8 cellular contexts compared by ENCODE assay signal in genomic region chr4:42280327-42281095, GRCh38.
DNase-seq lines count a peak whose midpoint lies in the region; ATAC-seq and TF ChIP-seq lines count a peak whose summit lies in the region.

No MANE protein-coding gene starts in this region.

- no peaks in the 10 kb centered on the region for H4K20me1 ChIP-seq in Loucy (ENCODE audit: insufficient read depth, low read length, poor library complexity, severe bottlenecking)

- no peaks in the 10 kb centered on the region for H3K9me3 Mint-ChIP-seq in chondrocyte (ENCODE audit: low read depth)
- H3K9me3 Mint-ChIP-seq in osteocyte (ENCODE audit: unreplicated experiment) = no peaks in the 10 kb centered on the region

- peak; percentile 20 for DNase-seq in stimulated activated CD4-positive, alpha-beta T cell treated with anti-CD3 and anti-CD28 coated beads, Interleukin-15, amount 100 ng/mL, for 24 hours
- DNase-seq in stimulated activated CD4-positive, alpha-beta T cell treated with anti-CD3 and anti-CD28 coated beads, Interleukin-1b, Interleukin-23, amount 100 ng/mL, for 48 hours = no peak
- no peak for DNase-seq in chondrocyte (ENCODE audit: low spot score)
- DNase-seq in osteocyte (ENCODE audit: extremely low spot score, unreplicated experiment) = no peak
- DNase-seq in A172 (ENCODE audit: low spot score) = no peak

- H3K27me3 Mint-ChIP-seq in chondrocyte (ENCODE audit: low read depth) (peaks cover 14% of the 10 kb centered on the region), osteocyte (ENCODE audit: unreplicated experiment) (peaks cover 12% of the 10 kb centered on the region)

- H3F3A ChIP-seq in Loucy (ENCODE audit: low read depth) = no peaks in the 10 kb centered on the region

- no peaks in the 10 kb centered on the region for H3K36me3 ChIP-seq in Loucy (ENCODE audit: insufficient read depth, low read length)

- H3K79me2 ChIP-seq in Loucy (ENCODE audit: insufficient read depth, low read length) = no peaks in the 10 kb centered on the region

- TF ChIP-seq CTCF in Loucy (conservative IDR thresholded peaks at IDR 0.05; ENCODE audit: low read length) = peak; percentile 80
- TF ChIP-seq CTCF in chondrocyte (IDR thresholded peaks at IDR 0.05) = peak; percentile 79
- peak; percentile 61 for TF ChIP-seq CTCF in osteocyte (IDR thresholded peaks at IDR 0.05)

- ATAC-seq in GM21381 (IDR thresholded peaks at IDR 0.05; ENCODE audit: unreplicated experiment) = no peak
- no peak for ATAC-seq in GM21526 (IDR thresholded peaks at IDR 0.05; ENCODE audit: low FRiP score, unreplicated experiment)

- H3K36me3 Mint-ChIP-seq in chondrocyte (ENCODE audit: low read depth) = no peaks in the 10 kb centered on the region
- no peaks in the 10 kb centered on the region for H3K36me3 Mint-ChIP-seq in osteocyte (ENCODE audit: unreplicated experiment)

- H3K4me2 ChIP-seq in Loucy (ENCODE audit: low read depth, low read length, poor library complexity, severe bottlenecking) = no peak overlapping the region

- H3K4me1 Mint-ChIP-seq in chondrocyte (ENCODE audit: low read depth) (peaks cover 8% of the 10 kb centered on the region), osteocyte (ENCODE audit: unreplicated experiment) (peaks cover 11% of the 10 kb centered on the region)

- H3K9ac ChIP-seq in Loucy (ENCODE audit: low read depth, low read length, poor library complexity, severe bottlenecking) = no peak overlapping the region

- peaks cover 4% of the 10 kb centered on the region for H3K4me1 ChIP-seq in Loucy (ENCODE audit: insufficient read depth, low read length, poor library complexity, severe bottlenecking)

- H3K9me3 ChIP-seq in Loucy (ENCODE audit: insufficient read depth, low read depth, low read length) = no peaks in the 10 kb centered on the region

- no peaks in the 10 kb centered on the region for H3K27me3 ChIP-seq in Loucy (ENCODE audit: insufficient read depth, low read length, poor library complexity, severe bottlenecking)

- no peak overlapping the region for H3K27ac Mint-ChIP-seq in chondrocyte (ENCODE audit: unreplicated experiment)
- H3K27ac Mint-ChIP-seq in osteocyte (ENCODE audit: unreplicated experiment) = no peak overlapping the region

- H3K4me3 Mint-ChIP-seq in chondrocyte (ENCODE audit: unreplicated experiment) = no peak overlapping the region
- no peak overlapping the region for H3K4me3 Mint-ChIP-seq in osteocyte (ENCODE audit: unreplicated experiment)

- H3K9me2 ChIP-seq in Loucy (replicated peaks; ENCODE audit: low read depth, low read length) = no peaks in the 10 kb centered on the region

- H2AFZ ChIP-seq in Loucy (ENCODE audit: low read length) = no peak overlapping the region

- H3K4me3 ChIP-seq in Loucy (ENCODE audit: low read length, poor library complexity, severe bottlenecking) = no peak overlapping the region
